In the genomic region with DNA sequence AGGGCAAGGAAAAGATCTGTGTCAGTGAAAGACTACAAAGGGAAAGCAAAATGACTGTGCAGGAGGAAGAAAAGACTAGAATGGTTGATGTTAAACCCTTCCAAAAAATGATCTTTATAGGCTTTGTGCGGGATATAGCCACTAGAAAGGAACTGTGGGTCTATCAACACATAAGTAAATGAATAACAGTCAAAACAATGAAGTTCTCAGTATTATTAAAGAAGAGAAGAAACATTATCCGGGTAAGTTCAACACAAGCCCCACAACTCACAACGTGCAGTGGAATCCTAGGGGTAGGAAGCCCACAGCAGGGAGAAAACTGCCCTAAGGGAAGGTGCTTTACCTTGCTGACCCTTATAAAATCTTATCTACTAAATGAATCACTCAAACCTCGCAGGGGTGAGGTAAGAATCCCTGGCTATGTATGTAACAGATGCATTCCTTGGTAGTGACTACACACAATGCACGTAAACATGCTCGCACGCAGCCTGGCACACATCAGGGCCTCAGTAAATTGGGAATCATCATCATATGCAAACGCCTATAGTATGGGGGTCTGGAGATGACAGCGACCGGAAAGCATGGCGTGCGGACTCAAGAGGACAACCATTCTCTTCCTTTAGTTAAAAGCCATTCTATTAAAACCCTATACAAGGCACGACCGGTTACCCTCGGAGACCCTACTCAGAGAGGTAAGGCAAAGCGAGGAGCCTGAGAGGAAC, we compare ENCODE assay signal across 8 cellular contexts. TPM values are rescaled to one million over a fixed set of nuclear protein-coding genes. Genes with fewer than 3 reads are reported as not detected.
DNase-seq lines count a peak whose midpoint lies in the region; ATAC-seq lines count a peak whose summit lies in the region.

No MANE protein-coding gene starts in this region.

- no peaks in the 10 kb centered on the region for H3K36me3 ChIP-seq in CD4-positive, CD25-positive, alpha-beta regulatory T cell (ENCODE audit: control insufficient read depth, insufficient read depth, low read length)
- H3K36me3 ChIP-seq in iPS-15b (ENCODE audit: control insufficient read depth, insufficient read depth, low read length) = no peaks in the 10 kb centered on the region

- H3K27me3 ChIP-seq in CD4-positive, CD25-positive, alpha-beta regulatory T cell (ENCODE audit: control insufficient read depth, insufficient read depth, low read length) = peaks cover 43% of the 10 kb centered on the region
- H3K27me3 ChIP-seq in iPS-15b (ENCODE audit: control insufficient read depth, insufficient read depth, low read length) = peaks cover 91% of the 10 kb centered on the region

- peak overlapping the region in 2 of 3 donors; percentile 62 to 63 for H3K27ac Mint-ChIP-seq in CD4-positive, CD25-positive, alpha-beta regulatory T cell
- peak overlapping the region; percentile 9 for H3K27ac Mint-ChIP-seq in activated CD4-positive, alpha-beta memory T cell treated with anti-CD3 and anti-CD28 coated beads, Interleukin-2, amount 10 ng/mL, durations not matched to agents 7 days and 5 days
- H3K27ac Mint-ChIP-seq in stimulated activated naive CD8-positive, alpha-beta T cell treated with anti-CD3 and anti-CD28 coated beads, Interleukin-15, amount 100 ng/mL, for 72 hours = no peak overlapping the region

- DNase-seq in CD4-positive, CD25-positive, alpha-beta regulatory T cell = no peak
- no peak for DNase-seq in activated CD4-positive, alpha-beta memory T cell treated with anti-CD3 and anti-CD28 coated beads, Interleukin-2, amount 10 ng/mL, durations not matched to agents 7 days and 5 days
- no peak for DNase-seq in stimulated activated naive CD8-positive, alpha-beta T cell treated with anti-CD3 and anti-CD28 coated beads, Interleukin-15, amount 100 ng/mL, for 72 hours
- DNase-seq in COLO668 (lab: John Stamatoyannopoulos, UW; ENCODE audit: unreplicated experiment) (no peak), globus pallidus (ENCODE audit: low spot score) (no peak)

- no peak for ATAC-seq in CD4-positive, CD25-positive, alpha-beta regulatory T cell (ENCODE audit: low read depth in 2 of 2)
- ATAC-seq in GM19395 (IDR thresholded peaks at IDR 0.05; ENCODE audit: unreplicated experiment) = peak; percentile 50
- peak; percentile 27 for ATAC-seq in HG03432 (IDR thresholded peaks at IDR 0.05; ENCODE audit: unreplicated experiment)
- ATAC-seq in stimulated activated naive CD8-positive, alpha-beta T cell treated with anti-CD3 and anti-CD28 coated beads, Interleukin-15, amount 100 ng/mL, for 72 hours = peak; percentile 16

- peaks cover 1 to 38% (median 16%) of the 10 kb centered on the region in 7 donors for H3K9me3 Mint-ChIP-seq in CD4-positive, CD25-positive, alpha-beta regulatory T cell
- H3K9me3 Mint-ChIP-seq in activated CD4-positive, alpha-beta memory T cell treated with anti-CD3 and anti-CD28 coated beads, Interleukin-2, amount 10 ng/mL, durations not matched to agents 7 days and 5 days = peaks cover 6% of the 10 kb centered on the region
- H3K9me3 Mint-ChIP-seq in stimulated activated naive CD8-positive, alpha-beta T cell treated with anti-CD3 and anti-CD28 coated beads, Interleukin-15, amount 100 ng/mL, for 72 hours = peaks cover 26 to 30% of the 10 kb centered on the region in 2 donors

- H3K36me3 Mint-ChIP-seq in CD4-positive, CD25-positive, alpha-beta regulatory T cell = no peaks in the 10 kb centered on the region
- H3K36me3 Mint-ChIP-seq in activated CD4-positive, alpha-beta memory T cell treated with anti-CD3 and anti-CD28 coated beads, Interleukin-2, amount 10 ng/mL, durations not matched to agents 7 days and 5 days (ENCODE audit: low read depth) = peaks cover 11% of the 10 kb centered on the region

- peaks cover 0 to 14% (median 6%) of the 10 kb centered on the region in 4 donors for H3K4me1 Mint-ChIP-seq in CD4-positive, CD25-positive, alpha-beta regulatory T cell
- peaks cover 17% of the 10 kb centered on the region for H3K4me1 Mint-ChIP-seq in activated CD4-positive, alpha-beta memory T cell treated with anti-CD3 and anti-CD28 coated beads, Interleukin-2, amount 10 ng/mL, durations not matched to agents 7 days and 5 days
- peaks cover 19% of the 10 kb centered on the region for H3K4me1 Mint-ChIP-seq in stimulated activated naive CD8-positive, alpha-beta T cell treated with anti-CD3 and anti-CD28 coated beads, Interleukin-15, amount 100 ng/mL, for 72 hours

- peaks cover 82% of the 10 kb centered on the region for H3K27me3 Mint-ChIP-seq in CD4-positive, CD25-positive, alpha-beta regulatory T cell
- H3K27me3 Mint-ChIP-seq in activated CD4-positive, alpha-beta memory T cell treated with anti-CD3 and anti-CD28 coated beads, Interleukin-2, amount 10 ng/mL, durations not matched to agents 7 days and 5 days = peaks cover 69% of the 10 kb centered on the region
- H3K27me3 Mint-ChIP-seq in stimulated activated naive CD8-positive, alpha-beta T cell treated with anti-CD3 and anti-CD28 coated beads, Interleukin-15, amount 100 ng/mL, for 72 hours = peaks cover 91% of the 10 kb centered on the region

- peak overlapping the region; percentile 34 for H3K27ac ChIP-seq in CD4-positive, CD25-positive, alpha-beta regulatory T cell (ENCODE audit: insufficient read depth, low read length, poor library complexity, severe bottlenecking)

- H3K4me3 Mint-ChIP-seq in CD4-positive, CD25-positive, alpha-beta regulatory T cell = peak overlapping the region; percentile 69 to 87 (median 79)
- H3K4me3 Mint-ChIP-seq in activated CD4-positive, alpha-beta memory T cell treated with anti-CD3 and anti-CD28 coated beads, Interleukin-2, amount 10 ng/mL, durations not matched to agents 7 days and 5 days = peak overlapping the region; percentile 62
- H3K4me3 Mint-ChIP-seq in stimulated activated naive CD8-positive, alpha-beta T cell treated with anti-CD3 and anti-CD28 coated beads, Interleukin-15, amount 100 ng/mL, for 72 hours = peak overlapping the region; percentile 78 to 92

- CTCF ChIA-PET in activated CD4-positive, alpha-beta memory T cell treated with anti-CD3 and anti-CD28 coated beads, Interleukin-2, amount 10 ng/mL, durations not matched to agents 7 days and 5 days (lab: Charles Lee) = interaction anchor here (0.7 to 1.4 kb wide), 3 partner anchors 11 to 16 kb away, joined by 3 to 5 read pairs (median 4); a partner anchor contains a TSS

- POLR2A ChIA-PET in activated CD4-positive, alpha-beta memory T cell treated with anti-CD3 and anti-CD28 coated beads, Interleukin-2, amount 10 ng/mL, durations not matched to agents 7 days and 5 days (lab: Charles Lee) = no interaction called here

- no peak overlapping the region for H3K9ac ChIP-seq in iPS-15b (ENCODE audit: low read depth, low read length)

- peak overlapping the region; percentile 73 for H3K4me3 ChIP-seq in CD4-positive, CD25-positive, alpha-beta regulatory T cell (ENCODE audit: low read depth, low read length)
- peak overlapping the region; percentile 56 for H3K4me3 ChIP-seq in iPS-15b (ENCODE audit: low read depth, low read length)

- H3K4me1 ChIP-seq in CD4-positive, CD25-positive, alpha-beta regulatory T cell (ENCODE audit: control insufficient read depth, insufficient read depth, low read length, poor library complexity, severe bottlenecking) = peaks cover 13% of the 10 kb centered on the region
- H3K4me1 ChIP-seq in iPS-15b (ENCODE audit: control insufficient read depth, insufficient read depth, low read length) = peaks cover 26% of the 10 kb centered on the region

- peaks cover 21 to 24% of the 10 kb centered on the region in 2 experiments for H3K9me3 ChIP-seq in CD4-positive, CD25-positive, alpha-beta regulatory T cell (ENCODE audit: control insufficient read depth in 2 of 2, low read length in 2 of 2)
- H3K9me3 ChIP-seq in iPS-15b (ENCODE audit: control insufficient read depth, insufficient read depth, low read length) = no peaks in the 10 kb centered on the region

RNA-seq across cellular contexts. Expression of a gene that starts 11.3 kb away (rescaled TPM):
- total RNA-seq in CD4-positive, CD25-positive, alpha-beta regulatory T cell = not detected
- not detected for polyA plus RNA-seq in CD4-positive, CD25-positive, alpha-beta regulatory T cell
- total RNA-seq in activated CD4-positive, alpha-beta memory T cell treated with anti-CD3 and anti-CD28 coated beads, Interleukin-2, amount 10 ng/mL, durations not matched to agents 7 days and 5 days = under 1 TPM in 1 of 2 experiments, not detected in 1; 0.20 TPM

Comparison
In these comparisons a context has a peak if more than half of its experiments do, and no peak if none do; other contexts are left out.
1. ATAC-seq: peak in GM19395 (single experiment), HG03432 (single experiment) and stimulated activated naive CD8-positive, alpha-beta T cell treated with anti-CD3 and anti-CD28 coated beads, Interleukin-15, amount 100 ng/mL, for 72 hours (single experiment); none in CD4-positive, CD25-positive, alpha-beta regulatory T cell (0 of 2).
2. H3K27ac Mint-ChIP-seq: peak in CD4-positive, CD25-positive, alpha-beta regulatory T cell (2 of 3) and activated CD4-positive, alpha-beta memory T cell treated with anti-CD3 and anti-CD28 coated beads, Interleukin-2, amount 10 ng/mL, durations not matched to agents 7 days and 5 days (single experiment); none in stimulated activated naive CD8-positive, alpha-beta T cell treated with anti-CD3 and anti-CD28 coated beads, Interleukin-15, amount 100 ng/mL, for 72 hours (0 of 2).
3. Peak in every context shown above with its lines, with median percentiles within 50 percentile points of each other: H3K4me3 Mint-ChIP-seq.